ENCODE assay signal across 12 cellular contexts in the genomic region with DNA sequence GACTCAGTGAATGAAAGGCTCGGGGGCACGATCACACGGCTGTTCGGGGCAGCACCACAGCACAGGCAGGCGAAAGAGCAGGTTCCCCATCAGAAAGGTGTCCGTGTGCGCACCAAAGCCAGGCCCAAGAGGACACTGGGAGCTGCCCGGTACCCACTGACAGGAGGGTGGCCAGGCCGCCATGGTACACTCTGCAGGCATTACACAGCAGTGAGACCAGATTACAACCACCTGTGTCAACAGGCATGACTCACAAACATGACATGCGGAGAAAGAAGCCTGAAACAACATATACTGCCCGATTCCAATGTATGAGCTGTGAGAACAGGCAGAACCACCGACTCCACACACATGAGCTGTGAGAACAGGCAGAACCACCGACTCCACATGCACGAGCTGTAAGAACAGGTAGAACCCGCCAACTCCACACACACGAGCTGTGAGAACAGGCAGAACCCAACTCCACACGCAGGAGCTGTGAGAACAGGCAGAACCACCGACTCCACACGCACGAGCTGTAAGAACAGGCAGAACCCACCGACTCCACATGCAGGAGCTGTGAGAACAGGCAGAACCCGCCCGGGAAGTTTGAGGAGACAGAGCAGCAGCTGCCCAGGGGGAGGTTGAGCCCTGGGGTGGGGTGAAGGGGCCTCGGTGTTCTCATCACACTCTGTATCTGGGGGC. TPM values are rescaled to one million over a fixed set of nuclear protein-coding genes. Genes with fewer than 3 reads are reported as not detected.
A peak's percentile ranks its signal among the peaks of the same experiment; 100 is the strongest.
DNase-seq lines count a peak whose midpoint lies in the region; ATAC-seq, FAIRE-seq and TF ChIP-seq lines count a peak whose summit lies in the region.
"Had no signal": no experiment of that assay in that cellular context is flagged by ENCODE, and none has a peak within 500 bp of the region (broad histone marks: within the 10 kb centered on the region; RNA-seq: fewer than 3 reads in every experiment).

No MANE protein-coding gene starts in this region.

- H3K27ac ChIP-seq in RWPE2 (ENCODE audit: poor library complexity, severe bottlenecking) (no peak overlapping the region), endodermal cell (ENCODE audit: low read depth, low read length) (peak overlapping the region; percentile 36), pancreas (no peak overlapping the region)
- no peak overlapping the region for H3K27ac ChIP-seq in CD4-positive, alpha-beta T cell (ENCODE audit: low read depth, low read length)
- H3K27ac ChIP-seq: adrenal gland, transverse colon had no signal

- 91 to 97% methylated on average over 20 to 24 of the region's 24 CpGs for WGBS in endodermal cell (ENCODE audit: insufficient coverage in 1 of 2, insufficient read length in 1 of 2), 2 experiments
- 74% methylated on average over 24 of the region's 24 CpGs for WGBS in pancreas, 2 donors

- H3K9ac ChIP-seq in endodermal cell (ENCODE audit: extremely low read depth, low read length, poor library complexity, severe bottlenecking), result no peak overlapping the region

- POLR2A ChIA-PET in CD4-positive, alpha-beta T cell (lab: Charles Lee), result interaction anchor here (0.7 kb wide), 1 partner anchor 1601 kb away, joined by 4 read pairs; no protein-coding TSS in a partner anchor

- DNase-seq in DMS53 (lab: John Stamatoyannopoulos, UW) (peak; percentile 74), RWPE2 (ENCODE audit: low spot score) (no peak), endodermal cell (no peak), pancreas (peak in 4 of 6 donors; percentile 42 to 67 (median 57))
- no peak for DNase-seq in CD4-positive, alpha-beta T cell
- DNase-seq: adrenal gland; CD4-positive, alpha-beta memory T cell; transverse colon had no signal

- H3K4me3 Mint-ChIP-seq in endodermal cell, result no peak overlapping the region
- no peak overlapping the region for H3K4me3 Mint-ChIP-seq in CD4-positive, alpha-beta T cell
- H3K4me3 Mint-ChIP-seq: CD4-positive, alpha-beta memory T cell had no signal

- no peak overlapping the region for H3K27ac Mint-ChIP-seq in endodermal cell
- no peak overlapping the region for H3K27ac Mint-ChIP-seq in CD4-positive, alpha-beta T cell

- ATAC-seq in RWPE2 (ENCODE audit: low read depth) (peak; percentile 20; the same call in 1 of the 3 replicates), pancreas (peak; percentile 53 to 88 (median 76)), HG02938 (IDR thresholded peaks at IDR 0.05; ENCODE audit: unreplicated experiment) (no peak), GM18858 (IDR thresholded peaks at IDR 0.05; ENCODE audit: unreplicated experiment) (no peak), HG02885 (IDR thresholded peaks at IDR 0.05; ENCODE audit: poor library complexity, unreplicated experiment) (no peak)
- no peak for ATAC-seq in CD4-positive, alpha-beta T cell (ENCODE audit: poor library complexity)
- ATAC-seq: left colon had no signal

- no peak for FAIRE-seq in pancreas (lab: Jason Lieb, UNC)

- H3K4me1 ChIP-seq in RWPE2 (ENCODE audit: insufficient read depth, poor library complexity, severe bottlenecking) (peaks cover 6% of the 10 kb centered on the region), endodermal cell (ENCODE audit: control insufficient read depth, insufficient read depth, low read length) (peaks cover 7% of the 10 kb centered on the region), pancreas (no peaks in the 10 kb centered on the region)

- no peaks in the 10 kb centered on the region for H3K27me3 Mint-ChIP-seq in endodermal cell (ENCODE audit: insufficient read depth)
- no peaks in the 10 kb centered on the region for H3K27me3 Mint-ChIP-seq in CD4-positive, alpha-beta T cell
- H3K27me3 Mint-ChIP-seq: CD4-positive, alpha-beta memory T cell had no signal

- CTCF ChIA-PET in CD4-positive, alpha-beta T cell (lab: Charles Lee), result interaction anchor here (1.1 to 2.0 kb wide), 4 partner anchors 17 to 37 kb away, joined by 3 to 8 read pairs (median 4); no protein-coding TSS in a partner anchor

- H3K27me3 ChIP-seq in RWPE2 (ENCODE audit: insufficient read depth, poor library complexity, severe bottlenecking), result no peaks in the 10 kb centered on the region
- no peaks in the 10 kb centered on the region for H3K27me3 ChIP-seq in endodermal cell (ENCODE audit: control insufficient read depth, insufficient read depth, low read length, poor library complexity, severe bottlenecking)
- no peaks in the 10 kb centered on the region for H3K27me3 ChIP-seq in pancreas
- no peaks in the 10 kb centered on the region for H3K27me3 ChIP-seq in CD4-positive, alpha-beta T cell (ENCODE audit: control insufficient read depth, insufficient read depth, low read length)
- H3K27me3 ChIP-seq: adrenal gland, transverse colon had no signal

- H3K4me1 Mint-ChIP-seq in endodermal cell, result peaks cover 10% of the 10 kb centered on the region
- no peaks in the 10 kb centered on the region for H3K4me1 Mint-ChIP-seq in CD4-positive, alpha-beta T cell (ENCODE audit: low read depth)

- H3K9me3 Mint-ChIP-seq in endodermal cell, result no peaks in the 10 kb centered on the region
- no peaks in the 10 kb centered on the region for H3K9me3 Mint-ChIP-seq in CD4-positive, alpha-beta T cell
- H3K9me3 Mint-ChIP-seq: CD4-positive, alpha-beta memory T cell had no signal

- peaks cover 5% of the 10 kb centered on the region for H3K36me3 Mint-ChIP-seq in endodermal cell (ENCODE audit: low read depth)
- H3K36me3 Mint-ChIP-seq in CD4-positive, alpha-beta T cell (ENCODE audit: low read depth), result peaks cover 10% of the 10 kb centered on the region

- intact Hi-C loops in pancreas (cut with DNase I), result no loop called here
- intact Hi-C loops in CD4-positive, alpha-beta T cell (cut with DNase I, micrococcal nuclease), result loop anchor here (2.0 to 5.0 kb wide), 3 partner anchors 29 to 386 kb away; no protein-coding TSS in a partner anchor

- no peak overlapping the region for H3K4me3 ChIP-seq in RWPE2 (ENCODE audit: severe bottlenecking)
- no peak overlapping the region for H3K4me3 ChIP-seq in endodermal cell (ENCODE audit: low read length)
- no peak overlapping the region for H3K4me3 ChIP-seq in pancreas
- H3K4me3 ChIP-seq: adrenal gland, transverse colon had no signal

- no peaks in the 10 kb centered on the region for H3K9me3 ChIP-seq in RWPE2 (ENCODE audit: severe bottlenecking)
- no peaks in the 10 kb centered on the region for H3K9me3 ChIP-seq in endodermal cell (ENCODE audit: control insufficient read depth, low read length)
- H3K9me3 ChIP-seq in pancreas, result no peaks in the 10 kb centered on the region
- H3K9me3 ChIP-seq in CD4-positive, alpha-beta T cell (ENCODE audit: control insufficient read depth, low read length), result no peaks in the 10 kb centered on the region
- H3K9me3 ChIP-seq: adrenal gland, transverse colon had no signal

- H3K36me3 ChIP-seq in RWPE2 (ENCODE audit: low read depth) (peaks cover 31% of the 10 kb centered on the region), endodermal cell (ENCODE audit: control insufficient read depth, insufficient read depth, low read length) (no peaks in the 10 kb centered on the region), pancreas (peaks cover 0 to 1% (median 0%) of the 10 kb centered on the region in 3 donors)

- TF ChIP-seq CTCF in RWPE2 (IDR thresholded peaks at IDR 0.05; ENCODE audit: poor library complexity, severe bottlenecking), result no peak
- no peak for TF ChIP-seq CTCF in endodermal cell (conservative IDR thresholded peaks at IDR 0.05)
- no peak for TF ChIP-seq CTCF in pancreas (IDR thresholded peaks at IDR 0.05)
- no peak for TF ChIP-seq CTCF in CD4-positive, alpha-beta T cell (IDR thresholded peaks at IDR 0.05)

RNA-seq across cellular contexts. Expression of a gene that starts 32.6 kb away (rescaled TPM):
- 10 to 100 TPM; 36.2 to 47.8 TPM for total RNA-seq in endodermal cell
- 38.3 TPM for polyA plus RNA-seq in endodermal cell (2013, experiment 1 of 2)
- 36.4 TPM for polyA plus RNA-seq in endodermal cell (2013, experiment 2 of 2)
- total RNA-seq in pancreas, result 10 to 100 TPM; 14.6 to 36.8 (median 24.1) TPM
- 10 to 100 TPM; 18.1 TPM for polyA plus RNA-seq in pancreas
- 1 to 10 TPM; 6.7 to 7.4 TPM for total RNA-seq in CD4-positive, alpha-beta T cell

RNA-seq across cellular contexts. Expression of a gene that starts 44.4 kb away (rescaled TPM):
- total RNA-seq in endodermal cell, result 100 to 1,000 TPM; 101 to 115 TPM
- polyA plus RNA-seq in endodermal cell (2013, experiment 1 of 2), result 55.1 TPM
- 52.5 TPM for polyA plus RNA-seq in endodermal cell (2013, experiment 2 of 2)
- 10 to 100 TPM; 27.0 to 35.2 (median 28.2) TPM for total RNA-seq in pancreas
- polyA plus RNA-seq in pancreas, result 10 to 100 TPM; 11.8 to 15.9 TPM
- total RNA-seq in CD4-positive, alpha-beta T cell, result 100 to 1,000 TPM; 141 TPM

Comparison
In these comparisons a context has a peak if more than half of its experiments do, and no peak if none do; other contexts are left out.
1. DNase-seq: peak in DMS53 (single experiment) and pancreas (4 of 6); none in RWPE2 (single experiment), endodermal cell (single experiment) and CD4-positive, alpha-beta T cell (0 of 10).
2. ATAC-seq: peak in RWPE2 (single experiment) and pancreas (4 of 4); none in HG02938 (single experiment), CD4-positive, alpha-beta T cell (single experiment), GM18858 (single experiment) and HG02885 (single experiment).
3. intact Hi-C loops: an anchor here in CD4-positive, alpha-beta T cell (2.0 to 5.0 kb wide); none called in pancreas.